Comparison of ENCODE assay signal across 17 cellular contexts in genomic region chr12:123934829-123935228, GRCh38. TPM values are rescaled to one million over a fixed set of nuclear protein-coding genes. Genes with fewer than 3 reads are reported as not detected.
DNase-seq lines count a peak whose midpoint lies in the region; FAIRE-seq and TF ChIP-seq lines count a peak whose summit lies in the region.
"Had no signal": no experiment of that assay in that cellular context is flagged by ENCODE, and none has a peak within 500 bp of the region (broad histone marks: within the 10 kb centered on the region; RNA-seq: fewer than 3 reads in every experiment).

No MANE protein-coding gene starts in this region.

- H3K27ac Mint-ChIP-seq in nephron progenitor cell = no peak overlapping the region
- H3K27ac Mint-ChIP-seq: activated naive CD8-positive, alpha-beta T cell treated with anti-CD3 and anti-CD28 coated beads for 36 hours had no signal

- DNase-seq in AG10803 (ENCODE audit: low read depth) (peak; percentile 76), HT1080 (ENCODE audit: low read depth) (peak; percentile 35), brain microvascular endothelial cell (peak; percentile 16), kidney (peak; percentile 32), nephron progenitor cell (no peak), LoVo (ENCODE audit: low spot score) (no peak), dermis blood vessel endothelial cell (no peak), GM12891 (ENCODE audit: insufficient read length, low spot score) (no peak)
- DNase-seq: activated CD4-positive, alpha-beta T cell treated with anti-CD3 and anti-CD28 coated beads, Interleukin-2, amount 50 U/mL, for 48 hours; activated naive CD8-positive, alpha-beta T cell treated with anti-CD3 and anti-CD28 coated beads for 36 hours; activated T-cell treated with anti-CD3 and anti-CD28 coated beads, Interleukin-2, amount 50 U/mL, for 4 hours; NCI-H1694; pancreas; PC-9; stimulated activated naive CD8-positive, alpha-beta T cell treated with anti-CD3 and anti-CD28 coated beads, Interleukin-15, Interleukin-2, amounts not matched to agents 100 U/mL and 50 U/mL, for 24 hours had no signal

- H3K4me1 Mint-ChIP-seq in nephron progenitor cell = peaks cover 16% of the 10 kb centered on the region

- no peak overlapping the region for H3K27ac ChIP-seq in brain microvascular endothelial cell
- no peak overlapping the region for H3K27ac ChIP-seq in kidney (ENCODE audit: low read depth in 2 of 2, low read length in 2 of 2)
- H3K27ac ChIP-seq: pancreas, PC-9 had no signal

- H3K9me3 ChIP-seq in kidney (ENCODE audit: control insufficient read depth in 1 of 2, low read length in 2 of 2) = no peaks in the 10 kb centered on the region
- H3K9me3 ChIP-seq: pancreas had no signal

- FAIRE-seq in kidney (lab: Jason Lieb, UNC) = no peak
- no peak for FAIRE-seq in GM12891 (lab: Jason Lieb, UNC)
- FAIRE-seq: endometrium, pancreas had no signal

- no peak overlapping the region for H3K9ac ChIP-seq in kidney (ENCODE audit: low read length in 2 of 2)

- no peak for TF ChIP-seq CTCF in AG10803 (conservative IDR thresholded peaks at IDR 0.05; ENCODE audit: low read length)
- no peak for TF ChIP-seq CTCF in brain microvascular endothelial cell (IDR thresholded peaks at IDR 0.05; ENCODE audit: low read depth, low read length, missing control alignments)
- no peak for TF ChIP-seq CTCF in kidney (IDR thresholded peaks at IDR 0.05; ENCODE audit: borderline replicate concordance, extremely low read depth, insufficient read depth)
- TF ChIP-seq CTCF in nephron progenitor cell (IDR thresholded peaks at IDR 0.05) = no peak

- no peak overlapping the region for H3K4me3 Mint-ChIP-seq in nephron progenitor cell
- H3K4me3 Mint-ChIP-seq: activated naive CD8-positive, alpha-beta T cell treated with anti-CD3 and anti-CD28 coated beads for 36 hours; activated T-cell treated with anti-CD3 and anti-CD28 coated beads, Interleukin-2, amount 50 U/mL, for 4 hours had no signal

- H3K36me3 ChIP-seq in brain microvascular endothelial cell (replicated peaks) (no peaks in the 10 kb centered on the region), kidney (ENCODE audit: control insufficient read depth in 1 of 2, insufficient read depth in 2 of 2, low read length in 2 of 2) (peaks cover 4 to 5% of the 10 kb centered on the region in 2 donors)

- H3K4me1 ChIP-seq in kidney (ENCODE audit: control insufficient read depth in 1 of 2, insufficient read depth in 1 of 2, low read depth in 1 of 2, low read length in 2 of 2) = peaks cover 0 to 3% of the 10 kb centered on the region in 2 donors
- H3K4me1 ChIP-seq: pancreas had no signal

- peaks cover 8% of the 10 kb centered on the region for H3K9me3 Mint-ChIP-seq in nephron progenitor cell
- H3K9me3 Mint-ChIP-seq: activated naive CD8-positive, alpha-beta T cell treated with anti-CD3 and anti-CD28 coated beads for 36 hours; activated T-cell treated with anti-CD3 and anti-CD28 coated beads, Interleukin-2, amount 50 U/mL, for 4 hours had no signal

- in situ Hi-C loops in brain microvascular endothelial cell (cut with HindIII; ENCODE audit: low pct_ligation_motif_present, low sequenced_read_pairs) = no loop called here

- H3K27me3 ChIP-seq in brain microvascular endothelial cell (replicated peaks) = no peaks in the 10 kb centered on the region
- H3K27me3 ChIP-seq: pancreas had no signal

- H3K27me3 Mint-ChIP-seq in nephron progenitor cell (ENCODE audit: low read depth, poor library complexity) = peaks cover 7% of the 10 kb centered on the region
- H3K27me3 Mint-ChIP-seq: activated naive CD8-positive, alpha-beta T cell treated with anti-CD3 and anti-CD28 coated beads for 36 hours had no signal

- no peak for TF ChIP-seq POLR2A in GM12891 (IDR thresholded peaks at IDR 0.05; ENCODE audit: low read depth, low read length)

- H3K4me3 ChIP-seq in AG10803 (ENCODE audit: low read length) = no peak overlapping the region
- no peak overlapping the region for H3K4me3 ChIP-seq in brain microvascular endothelial cell (ENCODE audit: low read depth, low read length)
- no peak overlapping the region for H3K4me3 ChIP-seq in kidney (ENCODE audit: low read length in 2 of 2)
- H3K4me3 ChIP-seq: pancreas, PC-9, smooth muscle cell had no signal

- H3K36me3 Mint-ChIP-seq in nephron progenitor cell (ENCODE audit: low read depth) = peaks cover 42% of the 10 kb centered on the region
- H3K36me3 Mint-ChIP-seq: activated naive CD8-positive, alpha-beta T cell treated with anti-CD3 and anti-CD28 coated beads for 36 hours had no signal

- intact Hi-C loops in kidney (cut with DNase I) = no loop called here

TF ChIP-seq in GM12891, 5 proteins besides CTCF, POLR2A, EP300 and RAD21:
- TF ChIP-seq POU2F2 (IDR thresholded peaks at IDR 0.05; ENCODE audit: low read depth, low read length) (no peak), SPI1 (IDR thresholded peaks at IDR 0.05; ENCODE audit: low read depth, low read length) (no peak), PAX5 (IDR thresholded peaks at IDR 0.05; ENCODE audit: insufficient read depth, low read length, severe bottlenecking) (no peak), TAF1 (IDR thresholded peaks at IDR 0.05; ENCODE audit: low read depth, low read length) (no peak), POLR2AphosphoS5 (IDR thresholded peaks at IDR 0.05; ENCODE audit: low read depth, low read length) (no peak)
TF ChIP-seq in GM12891: peak in this region for 0.

RNA-seq across cellular contexts. Expression of gene CCDC92, which starts 37.8 kb away (rescaled TPM):
- 0.33 and 0.63 TPM in 2 replicates for total RNA-seq in HT1080 (2014; rRNA removed; shearing (Covaris generic))
- 2.8 and 2.9 TPM in 2 replicates for polyA plus RNA-seq in HT1080 (2015; cell fraction: cytosol; rRNA removed)
- polyA plus RNA-seq in HT1080 (2015; cell fraction: nucleus; rRNA removed) = 1.7 and 2.1 TPM in 2 replicates
- 41.4 TPM for total RNA-seq in kidney
- 39.3 TPM for polyA plus RNA-seq in kidney (ENCODE audit: insufficient read depth, low read depth, low replicate concordance)
- total RNA-seq in dermis blood vessel endothelial cell = 8.8 and 10.4 TPM in 2 replicates
- polyA plus RNA-seq in GM12891 (2012; ENCODE audit: low read depth, missing spikeins) = 7.8 TPM

RNA-seq across cellular contexts. Expression of gene ZNF664, which starts 38.2 kb away (rescaled TPM):
- 46.8 and 55.4 TPM in 2 replicates for total RNA-seq in HT1080 (2014; rRNA removed; shearing (Covaris generic))
- polyA plus RNA-seq in HT1080 (2015; cell fraction: cytosol; rRNA removed) = 51.9 and 60.4 TPM in 2 replicates
- polyA plus RNA-seq in HT1080 (2015; cell fraction: nucleus; rRNA removed) = 34.4 and 35.6 TPM in 2 replicates
- total RNA-seq in kidney (104 TPM), dermis blood vessel endothelial cell (51.1 and 68.9 TPM in 2 replicates)
- 44.9 TPM for polyA plus RNA-seq in kidney (ENCODE audit: insufficient read depth, low read depth, low replicate concordance)
- polyA plus RNA-seq in GM12891 (2012; ENCODE audit: low read depth, missing spikeins) = 22.6 TPM

Comparison
In these comparisons a context has a peak if more than half of its experiments do, and no peak if none do; other contexts are left out.
1. DNase-seq: peak in AG10803 (single experiment), HT1080 (single experiment), brain microvascular endothelial cell (single experiment) and kidney (single experiment); none in nephron progenitor cell (single experiment), LoVo (single experiment), dermis blood vessel endothelial cell (single experiment) and GM12891 (single experiment).